Comparison of ENCODE assay signal across 1 cellular context in the genomic region with DNA sequence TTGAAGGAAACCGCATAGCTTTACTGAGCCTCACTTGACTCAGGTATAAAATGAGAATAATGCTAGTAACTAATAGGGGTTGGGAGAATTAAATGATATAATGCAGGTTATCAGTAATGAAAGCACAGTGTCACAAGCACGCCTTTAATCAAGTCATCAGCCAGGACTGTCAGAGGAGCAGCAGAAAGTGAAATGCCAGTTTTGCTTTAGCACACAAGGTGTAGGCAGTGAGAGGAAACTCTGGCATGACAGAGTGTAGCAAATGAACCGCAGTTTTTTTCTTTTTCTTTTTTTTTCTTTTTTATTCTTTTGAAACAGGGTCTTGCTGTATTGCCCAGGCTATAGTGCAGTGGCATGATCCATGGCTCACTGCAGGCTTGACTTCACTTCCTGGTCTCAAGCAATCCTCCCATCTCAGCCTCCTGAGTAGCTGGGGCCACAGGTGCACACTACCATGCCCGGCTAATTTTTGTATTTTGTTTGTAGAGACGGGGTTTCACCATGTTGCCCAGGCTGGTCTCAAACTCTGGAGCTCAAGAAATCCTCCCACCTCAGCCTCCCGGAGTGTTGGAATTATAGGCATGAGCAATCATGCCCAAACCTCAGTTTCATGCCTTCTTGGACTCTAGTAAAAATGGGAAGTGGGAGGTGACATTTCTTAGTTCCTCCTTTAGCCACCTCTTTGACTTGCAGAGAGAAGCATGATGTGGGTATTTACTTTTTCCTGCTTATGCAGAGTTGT.
TF ChIP-seq lines count a peak whose summit lies in the region.

No MANE protein-coding gene starts in this region.

TF ChIP-seq in GM12878, 131 proteins besides CTCF, POLR2A, EP300 and RAD21 (continued from another document and continues in another):
- TF ChIP-seq PML (IDR thresholded peaks at IDR 0.05; ENCODE audit: low read length): no peak
- peak; percentile 64; the same call in 1 of the 2 replicates for TF ChIP-seq HDGF (IDR thresholded peaks at IDR 0.05)
- peak; percentile 51 for TF ChIP-seq MTA2 (IDR thresholded peaks at IDR 0.05; ENCODE audit: low read depth)
- TF ChIP-seq BRCA1 (IDR thresholded peaks at IDR 0.05; ENCODE audit: low read depth, low read length): no peak
- TF ChIP-seq, protein P1, sequence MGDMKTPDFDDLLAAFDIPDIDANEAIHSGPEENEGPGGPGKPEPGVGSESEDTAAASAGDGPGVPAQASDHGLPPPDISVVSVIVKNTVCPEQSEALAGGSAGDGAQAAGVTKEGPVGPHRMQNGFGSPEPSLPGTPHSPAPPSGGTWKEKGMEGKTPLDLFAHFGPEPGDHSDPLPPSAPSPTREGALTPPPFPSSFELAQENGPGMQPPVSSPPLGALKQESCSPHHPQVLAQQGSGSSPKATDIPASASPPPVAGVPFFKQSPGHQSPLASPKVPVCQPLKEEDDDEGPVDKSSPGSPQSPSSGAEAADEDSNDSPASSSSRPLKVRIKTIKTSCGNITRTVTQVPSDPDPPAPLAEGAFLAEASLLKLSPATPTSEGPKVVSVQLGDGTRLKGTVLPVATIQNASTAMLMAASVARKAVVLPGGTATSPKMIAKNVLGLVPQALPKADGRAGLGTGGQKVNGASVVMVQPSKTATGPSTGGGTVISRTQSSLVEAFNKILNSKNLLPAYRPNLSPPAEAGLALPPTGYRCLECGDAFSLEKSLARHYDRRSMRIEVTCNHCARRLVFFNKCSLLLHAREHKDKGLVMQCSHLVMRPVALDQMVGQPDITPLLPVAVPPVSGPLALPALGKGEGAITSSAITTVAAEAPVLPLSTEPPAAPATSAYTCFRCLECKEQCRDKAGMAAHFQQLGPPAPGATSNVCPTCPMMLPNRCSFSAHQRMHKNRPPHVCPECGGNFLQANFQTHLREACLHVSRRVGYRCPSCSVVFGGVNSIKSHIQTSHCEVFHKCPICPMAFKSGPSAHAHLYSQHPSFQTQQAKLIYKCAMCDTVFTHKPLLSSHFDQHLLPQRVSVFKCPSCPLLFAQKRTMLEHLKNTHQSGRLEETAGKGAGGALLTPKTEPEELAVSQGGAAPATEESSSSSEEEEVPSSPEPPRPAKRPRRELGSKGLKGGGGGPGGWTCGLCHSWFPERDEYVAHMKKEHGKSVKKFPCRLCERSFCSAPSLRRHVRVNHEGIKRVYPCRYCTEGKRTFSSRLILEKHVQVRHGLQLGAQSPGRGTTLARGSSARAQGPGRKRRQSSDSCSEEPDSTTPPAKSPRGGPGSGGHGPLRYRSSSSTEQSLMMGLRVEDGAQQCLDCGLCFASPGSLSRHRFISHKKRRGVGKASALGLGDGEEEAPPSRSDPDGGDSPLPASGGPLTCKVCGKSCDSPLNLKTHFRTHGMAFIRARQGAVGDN (IDR thresholded peaks at IDR 0.05): no peak
- peak; percentile 86 for TF ChIP-seq DPF2 (IDR thresholded peaks at IDR 0.05)
- no peak for TF ChIP-seq NR2C2 (IDR thresholded peaks at IDR 0.05; ENCODE audit: borderline replicate concordance, control insufficient read depth, insufficient read length, low read depth)
- TF ChIP-seq TCF7 (IDR thresholded peaks at IDR 0.05; ENCODE audit: borderline replicate concordance): no peak
- TF ChIP-seq, protein P2, sequence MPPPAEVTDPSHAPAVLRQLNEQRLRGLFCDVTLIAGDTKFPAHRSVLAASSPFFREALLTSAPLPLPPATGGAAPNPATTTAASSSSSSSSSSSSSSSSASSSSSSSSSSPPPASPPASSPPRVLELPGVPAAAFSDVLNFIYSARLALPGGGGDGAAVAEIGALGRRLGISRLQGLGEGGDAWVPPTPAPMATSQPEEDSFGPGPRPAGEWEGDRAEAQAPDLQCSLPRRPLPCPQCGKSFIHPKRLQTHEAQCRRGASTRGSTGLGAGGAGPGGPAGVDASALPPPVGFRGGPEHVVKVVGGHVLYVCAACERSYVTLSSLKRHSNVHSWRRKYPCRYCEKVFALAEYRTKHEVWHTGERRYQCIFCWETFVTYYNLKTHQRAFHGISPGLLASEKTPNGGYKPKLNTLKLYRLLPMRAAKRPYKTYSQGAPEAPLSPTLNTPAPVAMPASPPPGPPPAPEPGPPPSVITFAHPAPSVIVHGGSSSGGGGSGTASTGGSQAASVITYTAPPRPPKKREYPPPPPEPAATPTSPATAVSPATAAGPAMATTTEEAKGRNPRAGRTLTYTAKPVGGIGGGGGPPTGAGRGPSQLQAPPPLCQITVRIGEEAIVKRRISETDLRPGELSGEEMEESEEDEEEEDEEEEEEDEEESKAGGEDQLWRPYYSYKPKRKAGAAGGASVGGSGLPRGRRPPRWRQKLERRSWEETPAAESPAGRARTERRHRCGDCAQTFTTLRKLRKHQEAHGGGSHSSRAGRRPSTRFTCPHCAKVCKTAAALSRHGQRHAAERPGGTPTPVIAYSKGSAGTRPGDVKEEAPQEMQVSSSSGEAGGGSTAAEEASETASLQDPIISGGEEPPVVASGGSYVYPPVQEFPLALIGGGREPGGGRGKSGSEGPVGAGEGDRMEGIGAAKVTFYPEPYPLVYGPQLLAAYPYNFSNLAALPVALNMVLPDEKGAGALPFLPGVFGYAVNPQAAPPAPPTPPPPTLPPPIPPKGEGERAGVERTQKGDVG (CRISPR knock-in tag; IDR thresholded peaks at IDR 0.05): no peak
- TF ChIP-seq RUNX3 (IDR thresholded peaks at IDR 0.05; ENCODE audit: low read length): peak; percentile 73
- TF ChIP-seq ESRRA (IDR thresholded peaks at IDR 0.05; ENCODE audit: low read length): no peak
- no peak for TF ChIP-seq ZNF207 (IDR thresholded peaks at IDR 0.05; ENCODE audit: borderline replicate concordance)
- TF ChIP-seq ZNF592 (IDR thresholded peaks at IDR 0.05): no peak
- TF ChIP-seq E2F4 (IDR thresholded peaks at IDR 0.05; ENCODE audit: low read depth, low read length): no peak
- TF ChIP-seq CEBPZ (IDR thresholded peaks at IDR 0.05; ENCODE audit: low read depth, low read length): no peak
- TF ChIP-seq STAT1 (conservative IDR thresholded peaks at IDR 0.05): no peak
- no peak for TF ChIP-seq SREBF2 (IDR thresholded peaks at IDR 0.05; ENCODE audit: low read length)
- TF ChIP-seq GATAD2B (conservative IDR thresholded peaks at IDR 0.05; ENCODE audit: low read depth): peak; percentile 54; the same call in 1 of the 2 replicates
- no peak for TF ChIP-seq CHD1 (IDR thresholded peaks at IDR 0.05; ENCODE audit: low read depth, low read length)
- TF ChIP-seq, protein P3, sequence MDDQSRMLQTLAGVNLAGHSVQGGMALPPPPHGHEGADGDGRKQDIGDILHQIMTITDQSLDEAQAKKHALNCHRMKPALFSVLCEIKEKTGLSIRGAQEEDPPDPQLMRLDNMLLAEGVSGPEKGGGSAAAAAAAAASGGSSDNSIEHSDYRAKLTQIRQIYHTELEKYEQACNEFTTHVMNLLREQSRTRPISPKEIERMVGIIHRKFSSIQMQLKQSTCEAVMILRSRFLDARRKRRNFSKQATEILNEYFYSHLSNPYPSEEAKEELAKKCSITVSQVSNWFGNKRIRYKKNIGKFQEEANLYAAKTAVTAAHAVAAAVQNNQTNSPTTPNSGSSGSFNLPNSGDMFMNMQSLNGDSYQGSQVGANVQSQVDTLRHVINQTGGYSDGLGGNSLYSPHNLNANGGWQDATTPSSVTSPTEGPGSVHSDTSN (IDR thresholded peaks at IDR 0.05; ENCODE audit: insufficient replicate concordance, low read depth, low read length): no peak
- TF ChIP-seq ZSCAN29 (IDR thresholded peaks at IDR 0.05): no peak
- TF ChIP-seq ZNF622 (IDR thresholded peaks at IDR 0.05): no peak
- TF ChIP-seq FOXM1 (IDR thresholded peaks at IDR 0.05; ENCODE audit: low read depth, low read length): peak; percentile 44; the same call in 1 of the 2 replicates
- no peak for TF ChIP-seq CBFB (IDR thresholded peaks at IDR 0.05; ENCODE audit: low read depth)
- TF ChIP-seq SMAD1 (IDR thresholded peaks at IDR 0.05; ENCODE audit: low read depth, partially characterized antibody): no peak
- TF ChIP-seq IKZF2 (IDR thresholded peaks at IDR 0.05): peak; percentile 98
- TF ChIP-seq SIN3A (IDR thresholded peaks at IDR 0.05; ENCODE audit: low read depth, low read length): no peak
- TF ChIP-seq SREBF1 (IDR thresholded peaks at IDR 0.05; ENCODE audit: low read length): no peak
- no peak for TF ChIP-seq LARP7 (IDR thresholded peaks at IDR 0.05)
- no peak for TF ChIP-seq WRNIP1 (IDR thresholded peaks at IDR 0.05; ENCODE audit: borderline replicate concordance, low read depth, low read length)
- TF ChIP-seq BCL11A (IDR thresholded peaks at IDR 0.05; ENCODE audit: low read depth, low read length): peak; percentile 48; the same call in 1 of the 2 replicates
- peak; percentile 71 for TF ChIP-seq NFIC (IDR thresholded peaks at IDR 0.05; ENCODE audit: low read depth, low read length)
- TF ChIP-seq RAD51 (IDR thresholded peaks at IDR 0.05): no peak
- no peak for TF ChIP-seq PAX8 (IDR thresholded peaks at IDR 0.05)
- no peak for TF ChIP-seq CEBPB (IDR thresholded peaks at IDR 0.05; ENCODE audit: borderline replicate concordance in 1 of 2, low read depth in 2 of 2, low read length in 2 of 2)
- TF ChIP-seq NRF1 (conservative IDR thresholded peaks at IDR 0.05; ENCODE audit: low read depth, low read length): no peak
- TF ChIP-seq TBL1XR1 (IDR thresholded peaks at IDR 0.05; ENCODE audit: low read depth, low read length): no peak
- peak; percentile 97 for TF ChIP-seq SPI1 (IDR thresholded peaks at IDR 0.05; ENCODE audit: borderline replicate concordance, insufficient read depth, low read depth, low read length)
- no peak for TF ChIP-seq POU2F2 (IDR thresholded peaks at IDR 0.05; ENCODE audit: borderline replicate concordance, low read depth, low read length)
- TF ChIP-seq ZNF24 (IDR thresholded peaks at IDR 0.05): no peak
- TF ChIP-seq MYB (IDR thresholded peaks at IDR 0.05; ENCODE audit: borderline replicate concordance, low read depth, low read length): no peak
- TF ChIP-seq ETV6 (conservative IDR thresholded peaks at IDR 0.05 in 1 of 2, IDR thresholded peaks at IDR 0.05 in 1 of 2; ENCODE audit: borderline replicate concordance in 1 of 2, low read depth in 1 of 2): peak in 1 of 2 experiments; percentile 34; a peak in 1 of 4 replicates
- peak; percentile 33; the same call in 1 of the 2 replicates for TF ChIP-seq CREB1 (IDR thresholded peaks at IDR 0.05; ENCODE audit: low read depth)
- TF ChIP-seq JUNB (IDR thresholded peaks at IDR 0.05): no peak
- TF ChIP-seq, protein P4, sequence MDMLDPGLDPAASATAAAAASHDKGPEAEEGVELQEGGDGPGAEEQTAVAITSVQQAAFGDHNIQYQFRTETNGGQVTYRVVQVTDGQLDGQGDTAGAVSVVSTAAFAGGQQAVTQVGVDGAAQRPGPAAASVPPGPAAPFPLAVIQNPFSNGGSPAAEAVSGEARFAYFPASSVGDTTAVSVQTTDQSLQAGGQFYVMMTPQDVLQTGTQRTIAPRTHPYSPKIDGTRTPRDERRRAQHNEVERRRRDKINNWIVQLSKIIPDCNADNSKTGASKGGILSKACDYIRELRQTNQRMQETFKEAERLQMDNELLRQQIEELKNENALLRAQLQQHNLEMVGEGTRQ (IDR thresholded peaks at IDR 0.05; ENCODE audit: borderline replicate concordance, low read depth, low read length): no peak
- peak; percentile 50; the same call in 1 of the 2 replicates for TF ChIP-seq BACH1 (IDR thresholded peaks at IDR 0.05; ENCODE audit: borderline replicate concordance)
